8 cellular contexts compared by ENCODE assay signal in the genomic region with DNA sequence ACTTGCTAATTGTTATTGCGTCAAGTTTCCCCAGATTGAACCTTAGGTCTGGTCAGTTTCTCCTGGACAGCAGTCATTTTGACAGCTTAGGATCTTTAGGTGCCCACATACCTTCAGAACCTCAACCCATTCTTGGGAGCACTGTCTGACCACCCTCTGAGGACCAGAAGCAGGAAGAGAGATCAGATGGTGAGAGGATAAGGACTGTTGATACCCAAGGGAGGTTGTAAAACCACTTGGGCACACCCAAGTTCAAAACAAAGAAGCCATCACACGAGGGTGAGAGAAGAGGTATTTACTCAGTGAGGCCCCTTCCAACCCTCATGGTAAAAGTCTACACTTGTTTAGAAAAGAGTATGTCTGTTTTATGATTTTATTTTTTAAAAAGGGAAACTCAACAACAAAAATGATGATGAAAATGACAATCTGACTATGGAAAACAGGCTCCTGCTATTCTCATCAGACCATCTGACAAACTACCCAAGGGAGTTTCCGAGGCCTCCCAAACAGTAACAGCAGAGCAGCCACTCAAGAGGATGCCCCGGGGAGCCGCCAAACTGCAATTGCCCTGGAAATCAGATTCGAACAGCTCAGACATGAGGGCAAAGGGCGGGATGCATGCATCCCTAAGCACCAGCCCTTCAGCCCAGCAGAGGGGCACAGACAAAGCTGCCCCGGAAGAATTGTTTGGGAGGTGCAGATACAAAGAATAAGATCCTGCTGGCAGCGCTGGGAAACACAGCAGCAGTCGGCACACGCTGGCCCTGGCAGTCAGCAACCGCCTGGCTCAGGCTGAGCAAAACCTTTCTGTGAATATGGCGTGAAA.
DNase-seq lines count a peak whose midpoint lies in the region; ATAC-seq, FAIRE-seq and TF ChIP-seq lines count a peak whose summit lies in the region.

No MANE protein-coding gene starts in this region.

- H3K27ac ChIP-seq in adrenal gland: no peak overlapping the region

- H3K4me1 Mint-ChIP-seq in activated naive CD8-positive, alpha-beta T cell treated with anti-CD3 and anti-CD28 coated beads, Interleukin-2, amount 10 ng/mL, durations not matched to agents 7 days and 5 days: peaks cover 53% of the 10 kb centered on the region
- peaks cover 63 to 77% (median 77%) of the 10 kb centered on the region in 3 donors for H3K4me1 Mint-ChIP-seq in naive B cell

- peak; percentile 34 for ATAC-seq in HG03196 (IDR thresholded peaks at IDR 0.05; ENCODE audit: unreplicated experiment)
- ATAC-seq in activated naive CD8-positive, alpha-beta T cell treated with anti-CD3 and anti-CD28 coated beads, Interleukin-2, amount 10 ng/mL, durations not matched to agents 7 days and 5 days (ENCODE audit: low read depth): peak; percentile 60
- ATAC-seq in naive B cell (ENCODE audit: low read depth in 2 of 2): peak; percentile 55 to 64
- ATAC-seq in GM21737 (IDR thresholded peaks at IDR 0.05; ENCODE audit: unreplicated experiment): no peak

- peaks cover 0 to 8% of the 10 kb centered on the region in 2 donors for H3K4me1 ChIP-seq in adrenal gland (replicated peaks in 1 of 2)

- no peak for FAIRE-seq in H54 (lab: Jason Lieb, UNC)

- no peak for DNase-seq in activated naive CD8-positive, alpha-beta T cell treated with anti-CD3 and anti-CD28 coated beads, Interleukin-2, amount 10 ng/mL, durations not matched to agents 7 days and 5 days
- DNase-seq in naive B cell (peak; percentile 23), NCI-H2029 (lab: John Stamatoyannopoulos, UW) (no peak), adrenal gland (no peak), H54 (ENCODE audit: insufficient read length, low spot score) (no peak)

- peaks cover 22% of the 10 kb centered on the region for H3K36me3 Mint-ChIP-seq in activated naive CD8-positive, alpha-beta T cell treated with anti-CD3 and anti-CD28 coated beads, Interleukin-2, amount 10 ng/mL, durations not matched to agents 7 days and 5 days
- no peaks in the 10 kb centered on the region for H3K36me3 Mint-ChIP-seq in naive B cell

- H3K9me3 ChIP-seq in adrenal gland (replicated peaks in 1 of 3): no peaks in the 10 kb centered on the region

- H3K36me3 ChIP-seq in adrenal gland (replicated peaks in 1 of 2): no peaks in the 10 kb centered on the region

- POLR2A ChIA-PET in activated naive CD8-positive, alpha-beta T cell treated with anti-CD3 and anti-CD28 coated beads, Interleukin-2, amount 10 ng/mL, durations not matched to agents 7 days and 5 days (lab: Charles Lee): interaction anchor here (0.7 kb wide), 1 partner anchor 394 kb away, joined by 3 read pairs; a partner anchor contains a TSS

- H3K4me3 Mint-ChIP-seq in activated naive CD8-positive, alpha-beta T cell treated with anti-CD3 and anti-CD28 coated beads, Interleukin-2, amount 10 ng/mL, durations not matched to agents 7 days and 5 days: peak overlapping the region; percentile 69
- H3K4me3 Mint-ChIP-seq in naive B cell: peak overlapping the region; percentile 57 to 86 (median 80)

- intact Hi-C loops in adrenal gland (cut with DNase I): no loop called here

- peak overlapping the region; percentile 90 for H3K27ac Mint-ChIP-seq in activated naive CD8-positive, alpha-beta T cell treated with anti-CD3 and anti-CD28 coated beads, Interleukin-2, amount 10 ng/mL, durations not matched to agents 7 days and 5 days
- peak overlapping the region; percentile 95 to 99 (median 97) for H3K27ac Mint-ChIP-seq in naive B cell

- WGBS in adrenal gland, 4 donors: 78 to 86% (median 83%) methylated on average over 6 to 13 of the region's 13 CpGs

- TF ChIP-seq POLR2A in adrenal gland (IDR thresholded peaks at IDR 0.05) (no peak), H54 (IDR thresholded peaks at IDR 0.05; ENCODE audit: low read depth, low read length) (no peak)

- no peak overlapping the region for H3K4me3 ChIP-seq in adrenal gland

- H3K27me3 Mint-ChIP-seq in activated naive CD8-positive, alpha-beta T cell treated with anti-CD3 and anti-CD28 coated beads, Interleukin-2, amount 10 ng/mL, durations not matched to agents 7 days and 5 days: no peaks in the 10 kb centered on the region
- no peaks in the 10 kb centered on the region for H3K27me3 Mint-ChIP-seq in naive B cell

- peaks cover 3% of the 10 kb centered on the region for H3K9me3 Mint-ChIP-seq in activated naive CD8-positive, alpha-beta T cell treated with anti-CD3 and anti-CD28 coated beads, Interleukin-2, amount 10 ng/mL, durations not matched to agents 7 days and 5 days
- H3K9me3 Mint-ChIP-seq in naive B cell: peaks cover 0 to 3% (median 0%) of the 10 kb centered on the region in 7 donors

- H3K27me3 ChIP-seq in adrenal gland: no peaks in the 10 kb centered on the region

- peak; percentile 21; the same call in 1 of the 3 replicates for TF ChIP-seq CTCF in GM12872 (IDR thresholded peaks at IDR 0.05; ENCODE audit: insufficient read depth, low read depth, low read length)
- TF ChIP-seq CTCF in adrenal gland (IDR thresholded peaks at IDR 0.05): peak in 1 of 6 experiments; percentile 3
